In the genomic region with DNA sequence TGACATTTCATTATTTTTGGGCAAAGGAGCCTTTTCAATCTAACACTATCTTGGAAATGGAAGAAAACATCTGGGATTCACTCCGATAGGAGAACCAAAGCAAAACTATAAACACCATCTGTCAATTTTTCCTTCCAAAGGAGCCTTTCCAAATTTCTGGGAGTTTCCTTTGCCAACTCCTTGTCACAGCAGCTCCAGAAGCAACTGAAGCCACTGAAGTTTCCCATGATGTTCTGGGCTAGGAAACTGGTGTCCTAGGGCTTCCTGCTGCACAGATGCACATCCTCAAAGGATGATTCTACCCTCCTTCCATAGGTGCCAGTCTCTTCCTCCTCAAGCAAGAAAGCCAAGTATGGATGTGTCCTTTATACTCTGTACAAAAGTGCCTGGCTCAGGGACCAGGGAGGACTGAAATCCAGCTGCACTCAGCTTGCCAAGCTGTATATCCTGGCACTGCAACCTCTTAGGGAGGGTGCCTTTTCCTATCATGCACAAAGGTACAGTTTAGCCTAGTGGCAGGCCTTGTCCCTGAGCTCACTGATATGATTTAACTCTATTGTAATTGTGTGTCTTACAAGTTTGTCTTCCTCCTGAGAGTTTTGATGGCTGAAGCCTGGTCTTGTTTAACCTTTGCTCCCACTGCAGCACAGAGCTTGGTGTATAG, we compare ENCODE assay signal across 20 cellular contexts. TPM values are rescaled to one million over a fixed set of nuclear protein-coding genes. Genes with fewer than 3 reads are reported as not detected.
DNase-seq lines count a peak whose midpoint lies in the region; ATAC-seq and TF ChIP-seq lines count a peak whose summit lies in the region.
"Had no signal": no experiment of that assay in that cellular context is flagged by ENCODE, and none has a peak within 500 bp of the region (broad histone marks: within the 10 kb centered on the region; RNA-seq: fewer than 3 reads in every experiment).

No MANE protein-coding gene starts in this region.

- intact Hi-C loops in testis (cut with DNase I; ENCODE audit: low total_unique reads) = no loop called here
- intact Hi-C loops in posterior vena cava (cut with DNase I) = no loop called here

- H3K4me3 ChIP-seq in testis = no peak overlapping the region
- H3K4me3 ChIP-seq: BLaER1 treated with 17β-estradiol and CSF1 and Interleukin-3, amounts not matched to agents 10 nM and 100 nM had no signal

- H3K27ac ChIP-seq in testis (no peak overlapping the region), foreskin keratinocyte (no peak overlapping the region)
- H3K27ac ChIP-seq: 22Rv1; BLaER1 treated with 17β-estradiol and CSF1 and Interleukin-3, amounts not matched to agents 10 nM and 100 nM; brain microvascular endothelial cell had no signal

- no peaks in the 10 kb centered on the region for H3K27me3 ChIP-seq in testis
- H3K27me3 ChIP-seq in foreskin keratinocyte = peaks cover 8% of the 10 kb centered on the region
- H3K27me3 ChIP-seq: BLaER1 treated with 17β-estradiol and CSF1 and Interleukin-3, amounts not matched to agents 10 nM and 100 nM; brain microvascular endothelial cell had no signal

- no peaks in the 10 kb centered on the region for H3K9me3 ChIP-seq in testis
- H3K9me3 ChIP-seq: BLaER1 treated with 17β-estradiol and CSF1 and Interleukin-3, amounts not matched to agents 10 nM and 100 nM had no signal

- WGBS in testis, 2 donors = 22 to 50% methylated on average over 1 of the region's 1 CpG

- no peaks in the 10 kb centered on the region for H3K36me3 ChIP-seq in testis (ENCODE audit: low read depth, missing control alignments)
- H3K36me3 ChIP-seq: BLaER1 treated with 17β-estradiol and CSF1 and Interleukin-3, amounts not matched to agents 10 nM and 100 nM; brain microvascular endothelial cell had no signal

- TF ChIP-seq POLR2A in testis (IDR thresholded peaks at IDR 0.05) = no peak

- no peak for TF ChIP-seq CTCF in testis (IDR thresholded peaks at IDR 0.05)
- TF ChIP-seq CTCF in foreskin keratinocyte (conservative IDR thresholded peaks at IDR 0.05) = no peak

- peak; percentile 78 for ATAC-seq in SK-N-SH treated with all-trans-retinoic acid at 6 μM for 48 hours
- no peak for ATAC-seq in foreskin keratinocyte

- DNase-seq in DMS53 (lab: John Stamatoyannopoulos, UW) (peak; percentile 5), DMS53 treated with DMSO at 0.1 percent for 48 hours (lab: John Stamatoyannopoulos, UW; ENCODE audit: unreplicated experiment) (no peak), inferior parietal cortex (ENCODE audit: extremely low spot score) (peak; percentile 27), testis (peak; percentile 62), posterior vena cava (ENCODE audit: low spot score) (no peak), SHP77 treated with DMSO at 0.1 percent for 48 hours (lab: John Stamatoyannopoulos, UW) (no peak), foreskin keratinocyte (no peak)
- DNase-seq: activated CD4-positive, alpha-beta T cell treated with anti-CD3 and anti-CD28 coated beads, Interleukin-2, amount 10 ng/mL, durations not matched to agents 24 days and 14 days; activated naive CD4-positive, alpha-beta T cell treated with anti-CD3 and anti-CD28 coated beads, Interleukin-2, amount 50 U/mL, for 16 hours; brain microvascular endothelial cell; DND-41; KBM-7; naive B cell; NCI-H1105; NCI-H526; stimulated activated CD4-positive, alpha-beta T cell treated with anti-CD3 and anti-CD28 coated beads, Interleukin-1b, Interleukin-23, amount 100 ng/mL, for 48 hours; substantia nigra had no signal

- H3K4me1 ChIP-seq in testis = peaks cover 9% of the 10 kb centered on the region
- no peaks in the 10 kb centered on the region for H3K4me1 ChIP-seq in foreskin keratinocyte

TF ChIP-seq in SK-N-SH treated with all-trans-retinoic acid at 6 μM for 48 hours, 23 proteins besides CTCF, POLR2A, EP300 and RAD21:
- TF ChIP-seq ZFP30 (CRISPR knock-in tag; IDR thresholded peaks at IDR 0.05) = no peak
- TF ChIP-seq PPARA (CRISPR knock-in tag; IDR thresholded peaks at IDR 0.05; ENCODE audit: borderline replicate concordance) = no peak
- no peak for TF ChIP-seq OSR1 (CRISPR knock-in tag; IDR thresholded peaks at IDR 0.05)
- TF ChIP-seq RARB (CRISPR knock-in tag; IDR thresholded peaks at IDR 0.05) = no peak
TF ChIP-seq in SK-N-SH treated with all-trans-retinoic acid at 6 μM for 48 hours: peak in this region for 0.

RNA-seq across cellular contexts. Expression of a gene that starts 8.5 kb away (rescaled TPM):
- total RNA-seq in testis (10 to 100 TPM; 65.1 to 81.9 TPM), posterior vena cava (10 to 100 TPM; 42.8 to 44.9 TPM), foreskin keratinocyte (40.5 and 46.9 TPM in 2 replicates)
- polyA plus RNA-seq in testis (ENCODE audit: insufficient read depth, low read depth, low replicate concordance) (127 TPM), foreskin keratinocyte (33.9 and 36.6 TPM in 2 replicates)

RNA-seq across cellular contexts. Expression of a gene that starts 43.9 kb away (rescaled TPM):
- total RNA-seq in testis = 100 to 1,000 TPM in 1 of 2 donors, 10 to 100 TPM in 1; 99.3 to 120 TPM
- 169 TPM for polyA plus RNA-seq in testis (ENCODE audit: insufficient read depth, low read depth, low replicate concordance)
- 10 to 100 TPM; 20.5 to 32.9 TPM for total RNA-seq in posterior vena cava
- 29.6 and 31.0 TPM in 2 replicates for total RNA-seq in foreskin keratinocyte
- 12.8 and 15.7 TPM in 2 replicates for polyA plus RNA-seq in foreskin keratinocyte

Comparison
In these comparisons a context has a peak if more than half of its experiments do, and no peak if none do; other contexts are left out.
1. DNase-seq: peak in DMS53 (single experiment), inferior parietal cortex (single experiment) and testis (single experiment); none in DMS53 treated with DMSO at 0.1 percent for 48 hours (single experiment), posterior vena cava (single experiment), SHP77 treated with DMSO at 0.1 percent for 48 hours (single experiment) and foreskin keratinocyte (0 of 2).